ENCODE assay signal across 22 cellular contexts in the genomic region with DNA sequence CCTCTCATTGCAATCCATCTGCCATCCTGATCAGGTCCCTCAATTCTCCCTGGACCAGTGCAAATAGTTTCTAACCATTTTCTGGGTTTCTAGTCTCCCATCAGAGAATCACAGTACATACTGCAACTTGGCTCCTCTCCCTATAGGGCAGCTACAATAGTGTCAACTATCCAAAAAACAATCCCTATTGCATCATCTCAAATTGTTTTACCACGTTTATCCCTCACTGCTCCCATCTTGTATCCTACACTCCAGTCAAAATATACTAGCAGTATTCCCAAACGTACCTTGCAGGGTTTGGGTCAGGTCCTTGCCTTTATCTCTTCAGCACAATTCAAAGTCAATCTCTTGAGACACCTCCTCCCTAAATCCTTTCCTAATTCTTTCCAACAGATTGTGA. TPM values are rescaled to one million over a fixed set of nuclear protein-coding genes. Genes with fewer than 3 reads are reported as not detected.
"Had no signal": no experiment of that assay in that cellular context is flagged by ENCODE, and none has a peak within 500 bp of the region (broad histone marks: within the 10 kb centered on the region; RNA-seq: fewer than 3 reads in every experiment).

No MANE protein-coding gene starts in this region.

- H3K36me3 ChIP-seq: stomach, thoracic aorta, transverse colon had no signal

- H3K36me3 Mint-ChIP-seq: naive thymus-derived CD4-positive, alpha-beta T cell had no signal

- H3K9me3 Mint-ChIP-seq: naive thymus-derived CD4-positive, alpha-beta T cell; nephron progenitor cell had no signal

- ATAC-seq: heart left ventricle, left colon had no signal

- H3K9me3 ChIP-seq: heart left ventricle, stomach, thoracic aorta, transverse colon had no signal

- H3K4me1 ChIP-seq: foreskin keratinocyte, parathyroid adenoma, stomach had no signal

- DNase-seq: cortex of kidney, hippocampal formation had no signal

- H3K27ac Mint-ChIP-seq: naive thymus-derived CD4-positive, alpha-beta T cell; nephron progenitor cell had no signal

- H3K27ac ChIP-seq: dorsolateral prefrontal cortex, foreskin keratinocyte, parathyroid adenoma, stomach, thoracic aorta, transverse colon had no signal

- H3K4me3 Mint-ChIP-seq: naive thymus-derived CD4-positive, alpha-beta T cell; nephron progenitor cell had no signal

- H3K79me2 ChIP-seq: parathyroid adenoma had no signal

- H3K4me3 ChIP-seq: dorsolateral prefrontal cortex, heart left ventricle, stomach, thoracic aorta, transverse colon had no signal

- H3K27me3 ChIP-seq: dorsolateral prefrontal cortex, foreskin keratinocyte, heart left ventricle, stomach, transverse colon had no signal

- H3K9ac ChIP-seq: parathyroid adenoma had no signal

RNA-seq across cellular contexts. Expression of gene ASB15, which starts 23.6 kb away (rescaled TPM):
- total RNA-seq: dorsolateral prefrontal cortex; esophagus mucosa; fibroblast of lung; foreskin keratinocyte; kidney epithelial cell; left colon; liver; lung microvascular endothelial cell; mesenteric fat pad; mononuclear cell; naive thymus-derived CD4-positive, alpha-beta T cell; omental fat pad; pulmonary artery endothelial cell; stomach; thoracic aorta; transverse colon had no signal
- polyA plus RNA-seq: fibroblast of lung, foreskin keratinocyte, liver, stomach, urinary bladder had no signal

RNA-seq across cellular contexts. Expression of gene LMOD2, which starts 30.4 kb away (rescaled TPM):
- total RNA-seq: dorsolateral prefrontal cortex; esophagus mucosa; fibroblast of lung; foreskin keratinocyte; kidney epithelial cell; left colon; liver; lung microvascular endothelial cell; mesenteric fat pad; mononuclear cell; naive thymus-derived CD4-positive, alpha-beta T cell; omental fat pad; stomach; thoracic aorta had no signal
- polyA plus RNA-seq: fibroblast of lung, foreskin keratinocyte, liver, urinary bladder had no signal
